8 cellular contexts compared by ENCODE assay signal in the genomic region with DNA sequence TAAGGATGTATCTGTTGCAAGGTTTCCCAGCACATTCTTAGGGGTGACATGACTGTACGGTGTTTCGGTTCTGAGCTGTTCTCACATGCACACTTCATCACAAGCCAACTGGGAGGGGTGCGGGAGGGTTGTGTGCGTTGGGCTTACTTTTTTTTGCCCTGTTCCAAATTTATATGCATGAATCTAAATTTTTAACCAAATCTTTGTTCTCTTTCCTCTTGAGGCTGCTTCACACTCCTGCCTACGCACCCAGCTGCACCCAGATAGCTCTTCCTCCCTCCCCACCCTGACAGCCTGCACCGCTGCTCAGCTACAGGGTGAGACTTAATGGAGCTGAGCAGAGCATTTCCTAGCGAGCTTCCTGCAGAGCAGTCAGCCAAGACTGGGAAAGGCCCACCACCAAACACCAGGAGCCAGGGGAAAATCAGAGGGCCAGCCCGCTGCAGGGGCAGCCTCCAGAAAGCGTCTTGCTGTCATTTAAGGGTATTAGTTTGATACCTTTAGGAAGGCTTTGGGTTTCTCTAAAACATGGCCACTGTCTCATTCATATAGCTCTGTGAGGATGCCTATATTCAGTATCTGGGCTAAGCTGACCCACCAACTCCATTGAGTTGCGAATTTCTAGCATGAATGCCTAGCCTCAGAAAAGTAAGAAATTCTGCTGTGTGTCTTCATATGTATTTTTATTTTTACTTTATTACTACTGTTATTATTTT.
DNase-seq lines count a peak whose midpoint lies in the region; ATAC-seq and TF ChIP-seq lines count a peak whose summit lies in the region.

No MANE protein-coding gene starts in this region.

- no peak overlapping the region for H3K27ac Mint-ChIP-seq in chondrocyte (ENCODE audit: unreplicated experiment)

- peak; percentile 22 for DNase-seq in GM12864 (ENCODE audit: low read depth)
- peak; percentile 40 for DNase-seq in epithelial cell of proximal tubule (ENCODE audit: low read depth)
- DNase-seq in NCI-H2227 treated with DMSO at 0.1 percent for 48 hours (lab: John Stamatoyannopoulos, UW) = no peak
- DNase-seq in suprapubic skin (ENCODE audit: low spot score in 2 of 2) = no peak
- DNase-seq in SK-N-DZ (ENCODE audit: low spot score) = no peak
- DNase-seq in chondrocyte (ENCODE audit: low spot score) = no peak

- no peak overlapping the region for H3K4me3 Mint-ChIP-seq in chondrocyte (ENCODE audit: unreplicated experiment)

- H3K9me3 Mint-ChIP-seq in chondrocyte (ENCODE audit: low read depth) = no peaks in the 10 kb centered on the region

- TF ChIP-seq POLR2A in suprapubic skin (IDR thresholded peaks at IDR 0.05) = no peak

- 63% methylated on average over 10 of the region's 10 CpGs for WGBS in suprapubic skin

- no peaks in the 10 kb centered on the region for H3K9me3 ChIP-seq in suprapubic skin

- H3K27me3 Mint-ChIP-seq in chondrocyte (ENCODE audit: low read depth) = no peaks in the 10 kb centered on the region

- no peak overlapping the region for H3K27ac ChIP-seq in suprapubic skin

- H3K4me1 Mint-ChIP-seq in chondrocyte (ENCODE audit: low read depth) = peaks cover 11% of the 10 kb centered on the region

- TF ChIP-seq CTCF in GM12864 (IDR thresholded peaks at IDR 0.05; ENCODE audit: low read depth, low read length, missing control alignments) = no peak
- TF ChIP-seq CTCF in epithelial cell of proximal tubule (conservative IDR thresholded peaks at IDR 0.05; ENCODE audit: low read depth, low read length) = no peak
- no peak for TF ChIP-seq CTCF in suprapubic skin (IDR thresholded peaks at IDR 0.05)
- TF ChIP-seq CTCF in chondrocyte (IDR thresholded peaks at IDR 0.05) = no peak

- peak; percentile 83 for ATAC-seq in GM19455 (IDR thresholded peaks at IDR 0.05; ENCODE audit: unreplicated experiment)
- ATAC-seq in HG03095 (IDR thresholded peaks at IDR 0.05; ENCODE audit: unreplicated experiment) = peak; percentile 92

- H3K4me3 ChIP-seq in GM12864 (ENCODE audit: low read depth, low read length) (no peak overlapping the region), epithelial cell of proximal tubule (ENCODE audit: low read depth, low read length) (no peak overlapping the region), suprapubic skin (no peak overlapping the region)

- H3K36me3 ChIP-seq in suprapubic skin = no peaks in the 10 kb centered on the region

- H3K4me1 ChIP-seq in suprapubic skin = no peaks in the 10 kb centered on the region

- peaks cover 3% of the 10 kb centered on the region for H3K27me3 ChIP-seq in suprapubic skin

- no peak for TF ChIP-seq EP300 in suprapubic skin (IDR thresholded peaks at IDR 0.05)

- no peaks in the 10 kb centered on the region for H3K36me3 Mint-ChIP-seq in chondrocyte (ENCODE audit: low read depth)

Comparison
In these comparisons a context has a peak if more than half of its experiments do, and no peak if none do; other contexts are left out.
1. DNase-seq: peak in GM12864 (single experiment) and epithelial cell of proximal tubule (single experiment); none in NCI-H2227 treated with DMSO at 0.1 percent for 48 hours (single experiment), suprapubic skin (0 of 2), SK-N-DZ (single experiment) and chondrocyte (single experiment).